17 cellular contexts compared by ENCODE assay signal in genomic region chr12:29732211-29732992, GRCh38. TPM values are rescaled to one million over a fixed set of nuclear protein-coding genes. Genes with fewer than 3 reads are reported as not detected.
A peak's percentile ranks its signal among the peaks of the same experiment; 100 is the strongest.
DNase-seq lines count a peak whose midpoint lies in the region; ATAC-seq, FAIRE-seq and TF ChIP-seq lines count a peak whose summit lies in the region.
"Had no signal": no experiment of that assay in that cellular context is flagged by ENCODE, and none has a peak within 500 bp of the region (broad histone marks: within the 10 kb centered on the region; RNA-seq: fewer than 3 reads in every experiment).

No MANE protein-coding gene starts in this region.

- TF ChIP-seq EP300 in sigmoid colon (IDR thresholded peaks at IDR 0.05) = no peak

- no peak for DNase-seq in IMR-90
- peak; percentile 75 for DNase-seq in endothelial cell of umbilical vein (ENCODE audit: low read depth, low spot score)
- no peak for DNase-seq in sigmoid colon
- no peak for DNase-seq in A673 (ENCODE audit: low spot score)
- DNase-seq in T1000 (lab: John Stamatoyannopoulos, UW) = no peak
- DNase-seq in AG08396 (ENCODE audit: low spot score) = no peak
- DNase-seq: activated CD8-positive, alpha-beta memory T cell treated with anti-CD3 and anti-CD28 coated beads for 24 hours; Calu3; mucosa of descending colon; NCI-H146; PC-9; stimulated activated naive B cell treated with anti-CD40 and anti-IgM and Interleukin-4, amounts not matched to agents 10 μg/mL and 1 μg/mL and 100 μg/mL, for 72 hours; T-helper 9 cell; trophoblast cell had no signal

- no peaks in the 10 kb centered on the region for H3K27me3 ChIP-seq in IMR-90 (ENCODE audit: control insufficient read depth, insufficient read depth, low read length)
- no peaks in the 10 kb centered on the region for H3K27me3 ChIP-seq in endothelial cell of umbilical vein (ENCODE audit: control insufficient read depth in 2 of 2, insufficient read depth in 2 of 2, low read length in 2 of 2)
- no peaks in the 10 kb centered on the region for H3K27me3 ChIP-seq in sigmoid colon
- no peaks in the 10 kb centered on the region for H3K27me3 ChIP-seq in A673 (replicated peaks; ENCODE audit: insufficient read depth, low read depth, low read length, poor library complexity)
- H3K27me3 ChIP-seq: gastroesophageal sphincter had no signal

- H3K4me3 ChIP-seq in IMR-90 (ENCODE audit: insufficient read depth, low read depth, low read length) (no peak overlapping the region), endothelial cell of umbilical vein (replicated peaks in 1 of 3; ENCODE audit: insufficient read depth in 1 of 3, low read depth in 1 of 3, low read length in 3 of 3) (no peak overlapping the region), sigmoid colon (no peak overlapping the region), A673 (ENCODE audit: low read depth, low read length, poor library complexity, severe bottlenecking) (no peak overlapping the region)
- H3K4me3 ChIP-seq: gastroesophageal sphincter, mucosa of descending colon, PC-9 had no signal

- H2AFZ ChIP-seq in IMR-90 (replicated peaks; ENCODE audit: low read length, poor library complexity) (no peak overlapping the region), endothelial cell of umbilical vein (ENCODE audit: low read depth, low read length) (no peak overlapping the region)
- H2AFZ ChIP-seq: PC-9 had no signal

- ATAC-seq in IMR-90 (ENCODE audit: low read depth) = no peak
- ATAC-seq: gastroesophageal sphincter; mucosa of descending colon; stimulated activated naive B cell treated with anti-CD40 and anti-IgM and Interleukin-4, amounts not matched to agents 10 μg/mL and 1 μg/mL and 100 μg/mL, for 72 hours had no signal

- TF ChIP-seq RAD21 in IMR-90 (IDR thresholded peaks at IDR 0.05; ENCODE audit: low read length) = no peak

- intact Hi-C loops in IMR-90 (cut with micrococcal nuclease) (no loop called here), endothelial cell of umbilical vein (cut with micrococcal nuclease) (no loop called here), sigmoid colon (cut with DNase I) (no loop called here), A673 (cut with micrococcal nuclease; ENCODE audit: unreplicated experiment) (no loop called here)

- H2BK120ac ChIP-seq in IMR-90 (ENCODE audit: low read depth, low read length) = peak overlapping the region; percentile 35; the same call in 1 of the 2 replicates

- peak overlapping the region; percentile 31; the same call in 1 of the 2 replicates for H3K18ac ChIP-seq in IMR-90 (ENCODE audit: low read depth, low read length)

- CTCF ChIA-PET in IMR-90 (lab: Yijun Ruan, JAX) = no interaction called here
- CTCF ChIA-PET in endothelial cell of umbilical vein (lab: Charles Lee) = interaction anchor here (1.3 to 1.4 kb wide), 2 partner anchors 10 kb away, joined by 3 to 4 read pairs; no protein-coding TSS in a partner anchor
- CTCF ChIA-PET in A673 (lab: Charles Lee) = no interaction called here

- H3K79me2 ChIP-seq in endothelial cell of umbilical vein (ENCODE audit: control insufficient read depth, insufficient read depth, low read length) = no peaks in the 10 kb centered on the region

- in situ Hi-C loops in IMR-90 (cut with MboI; ENCODE audit: low sequenced_read_pairs) = no loop called here

- H4K5ac ChIP-seq in IMR-90 (ENCODE audit: low read depth, low read length) = no peak overlapping the region; the same call in 1 of the 2 replicates

- no peak for FAIRE-seq in endothelial cell of umbilical vein (lab: Jason Lieb, UNC)
- FAIRE-seq: GM19239 had no signal

- H4K20me1 ChIP-seq in IMR-90 (ENCODE audit: insufficient read depth, low read length) (no peaks in the 10 kb centered on the region), endothelial cell of umbilical vein (replicated peaks; ENCODE audit: control insufficient read depth, extremely low read depth, insufficient read depth, low read length) (no peaks in the 10 kb centered on the region)

- H3K36me3 ChIP-seq in IMR-90 (ENCODE audit: control insufficient read depth, insufficient read depth, low read length) (peaks cover 15% of the 10 kb centered on the region), endothelial cell of umbilical vein (ENCODE audit: control insufficient read depth in 2 of 2, extremely low read depth in 1 of 2, insufficient read depth in 2 of 2, low read length in 2 of 2) (no peaks in the 10 kb centered on the region), sigmoid colon (no peaks in the 10 kb centered on the region), A673 (ENCODE audit: insufficient read depth, low read length, poor library complexity, severe bottlenecking) (no peaks in the 10 kb centered on the region)

- H3K27ac ChIP-seq in IMR-90 (ENCODE audit: insufficient read depth, low read length) = no peak overlapping the region
- peak overlapping the region; percentile 25; the same call in 1 of the 2 replicates for H3K27ac ChIP-seq in VCaP
- no peak overlapping the region for H3K27ac ChIP-seq in endothelial cell of umbilical vein (ENCODE audit: insufficient read depth, low read depth, low read length)
- H3K27ac ChIP-seq in sigmoid colon = peak overlapping the region in 3 of 4 donors; percentile 61 to 74 (median 67)
- no peak overlapping the region for H3K27ac ChIP-seq in A673 (ENCODE audit: low read depth, low read length, poor library complexity, severe bottlenecking)
- H3K27ac ChIP-seq: PC-9 had no signal

- BruUV-seq in IMR-90 (replicated peaks; lab: Mats Ljungman, UMichigan) (no TSS peak), endothelial cell of umbilical vein (replicated peaks; lab: Mats Ljungman, UMichigan) (no TSS peak), A673 (replicated peaks; lab: Mats Ljungman, UMichigan) (no TSS peak)

- H4K8ac ChIP-seq in IMR-90 (ENCODE audit: low read depth in 2 of 2, low read length in 2 of 2) = no peak overlapping the region

- dilution Hi-C loops in IMR-90 (cut with HindIII; ENCODE audit: low sequenced_read_pairs, unreplicated experiment) (no loop called here), endothelial cell of umbilical vein (cut with MboI; ENCODE audit: extremely low pct_ligation_motif_present, low sequenced_read_pairs) (no loop called here)

- TF ChIP-seq POLR2A in IMR-90 (IDR thresholded peaks at IDR 0.05; ENCODE audit: low read depth, low read length) = no peak
- TF ChIP-seq POLR2A in endothelial cell of umbilical vein (IDR thresholded peaks at IDR 0.05; ENCODE audit: low read depth, low read length) = no peak
- TF ChIP-seq POLR2A in sigmoid colon (IDR thresholded peaks at IDR 0.05) = no peak

- H3K9me1 ChIP-seq in IMR-90 (ENCODE audit: insufficient read depth, low read length) (peaks cover 11% of the 10 kb centered on the region; the same call in 1 of the 2 replicates), endothelial cell of umbilical vein (replicated peaks; ENCODE audit: control insufficient read depth, extremely low read depth, insufficient read depth, low read length) (no peaks in the 10 kb centered on the region)

- 0 out of 2 replicates have a peak overlapping the region, but pooled peaks have one; percentile 20 for H3K4ac ChIP-seq in IMR-90 (ENCODE audit: low read depth, low read length)

- H3K56ac ChIP-seq in IMR-90 (ENCODE audit: extremely low read depth, insufficient read depth, low read length) = no peak overlapping the region

- peaks cover 4 to 35% of the 10 kb centered on the region in 2 experiments; a peak in 2 of 4 replicates for H3K79me1 ChIP-seq in IMR-90 (ENCODE audit: low read depth in 1 of 2, low read length in 2 of 2)

- H4K91ac ChIP-seq in IMR-90 (ENCODE audit: insufficient read depth, low read depth, low read length) = no peak overlapping the region

- H2BK20ac ChIP-seq in IMR-90 (ENCODE audit: low read depth, low read length) = peak overlapping the region; percentile 69

- no peak overlapping the region for H2BK5ac ChIP-seq in IMR-90 (ENCODE audit: low read depth, low read length, poor library complexity, severe bottlenecking)

- H2AK9ac ChIP-seq in IMR-90 (replicated peaks; ENCODE audit: low read depth, low read length, poor library complexity) = no peak overlapping the region

- H3K4me2 ChIP-seq in IMR-90 (ENCODE audit: low read depth, low read length) (no peak overlapping the region), endothelial cell of umbilical vein (ENCODE audit: insufficient read depth, low read length) (no peak overlapping the region)
- H3K4me2 ChIP-seq: PC-9 had no signal

- H3K4me1 ChIP-seq in IMR-90 (ENCODE audit: control insufficient read depth, insufficient read depth, low read length) (peaks cover 3% of the 10 kb centered on the region), endothelial cell of umbilical vein (ENCODE audit: control insufficient read depth, extremely low read depth, insufficient read depth, low read length) (peaks cover 14% of the 10 kb centered on the region), sigmoid colon (peaks cover 0 to 91% (median 81%) of the 10 kb centered on the region in 4 donors), A673 (ENCODE audit: insufficient read depth, low read length, poor library complexity, severe bottlenecking) (no peaks in the 10 kb centered on the region)

- H3K14ac ChIP-seq in IMR-90 (replicated peaks; ENCODE audit: low read depth, low read length) = no peak overlapping the region

- POLR2A ChIA-PET in IMR-90 (lab: Charles Lee; ENCODE audit: unreplicated experiment) (no interaction called here), endothelial cell of umbilical vein (lab: Charles Lee) (no interaction called here), A673 (lab: Charles Lee; ENCODE audit: low non-redundant PET) (no interaction called here)

- H2BK15ac ChIP-seq in IMR-90 (ENCODE audit: low read depth, low read length) = 0 out of 3 replicates have a peak overlapping the region, but pooled peaks have one; percentile 31

- no CpG with 5 or more reads among the region's 5 CpGs for WGBS in IMR-90 (ENCODE audit: extremely low coverage in 2 of 2, insufficient read length in 1 of 2), 2 experiments
- 76 to 84% methylated on average over 5 of the region's 5 CpGs for WGBS in sigmoid colon, 2 donors

- H2AK5ac ChIP-seq in IMR-90 (ENCODE audit: low read depth, low read length) = no peak overlapping the region

- no peak overlapping the region for H3K23ac ChIP-seq in IMR-90 (ENCODE audit: low read depth, low read length)

- TF ChIP-seq CTCF in IMR-90 (conservative IDR thresholded peaks at IDR 0.05; ENCODE audit: low read depth, low read length) (no peak), VCaP (conservative IDR thresholded peaks at IDR 0.05) (no peak), endothelial cell of umbilical vein (IDR thresholded peaks at IDR 0.05; ENCODE audit: extremely low read depth in 1 of 2, insufficient read depth in 1 of 2, low read depth in 1 of 2, low read length in 2 of 2) (no peak), sigmoid colon (IDR thresholded peaks at IDR 0.05) (no peak), A673 (conservative IDR thresholded peaks at IDR 0.05; ENCODE audit: low read depth, low read length) (no peak)

- H3K9ac ChIP-seq in IMR-90 (ENCODE audit: low read depth, low read length) (no peak overlapping the region), endothelial cell of umbilical vein (replicated peaks; ENCODE audit: extremely low read depth, insufficient read depth, low read length) (no peak overlapping the region)

- no peaks in the 10 kb centered on the region for H3K9me3 ChIP-seq in IMR-90 (ENCODE audit: control insufficient read depth, insufficient read depth, low read length)
- H3K9me3 ChIP-seq in endothelial cell of umbilical vein (replicated peaks; ENCODE audit: control insufficient read depth, insufficient read depth, low read length) = no peaks in the 10 kb centered on the region
- H3K9me3 ChIP-seq in sigmoid colon = no peaks in the 10 kb centered on the region
- no peaks in the 10 kb centered on the region for H3K9me3 ChIP-seq in A673 (ENCODE audit: low read depth, low read length, poor library complexity, severe bottlenecking)
- H3K9me3 ChIP-seq: gastroesophageal sphincter, mucosa of descending colon had no signal

RNA-seq across cellular contexts. Expression of gene TMTC1, which starts 51.3 kb away (rescaled TPM):
- 31.9 and 36.4 TPM in 2 replicates for total RNA-seq in IMR-90 (2012; rRNA removed)
- polyA plus RNA-seq in IMR-90 (2012; rRNA removed) = 10.6 and 12.5 TPM in 2 replicates
- polyA plus RNA-seq in IMR-90 (2012; cell fraction: cytosol; rRNA removed) = 6.4 and 7.7 TPM in 2 replicates
- 4.2 and 12.2 TPM in 2 replicates for polyA plus RNA-seq in IMR-90 (2012; cell fraction: nucleus; rRNA removed; ENCODE audit: low replicate concordance)
- 5.1 and 5.4 TPM in 2 replicates for total RNA-seq in endothelial cell of umbilical vein
- 5.8 and 5.9 TPM in 2 replicates for polyA plus RNA-seq in endothelial cell of umbilical vein
- polyA plus RNA-seq in endothelial cell of umbilical vein (2011; cell fraction: cytosol; rRNA removed) = 2.9 and 3.5 TPM in 2 replicates
- 4.2 and 5.3 TPM in 2 replicates for polyA plus RNA-seq in endothelial cell of umbilical vein (2011; cell fraction: nucleus; rRNA removed)
- polyA plus RNA-seq in endothelial cell of umbilical vein (2012) = 1.00 and 1.4 TPM in 2 replicates
- 27.9 and 30.5 TPM in 2 replicates for polyA minus RNA-seq in endothelial cell of umbilical vein
- 44.2 TPM for polyA minus RNA-seq in endothelial cell of umbilical vein (2011; cell fraction: cytosol; rRNA and poly(A)+ RNA removed)
- 18.5 and 19.9 TPM in 2 replicates for polyA minus RNA-seq in endothelial cell of umbilical vein (2011; cell fraction: nucleus; rRNA and poly(A)+ RNA removed)
- 10 to 100 TPM; 61.5 to 77.5 (median 70.2) TPM for total RNA-seq in sigmoid colon
- polyA plus RNA-seq in sigmoid colon = 1 to 10 TPM in 2 of 3 donors, under 1 TPM in 1; 0.46 to 5.2 (median 3.6) TPM
- 4.4 and 6.1 TPM in 2 replicates for total RNA-seq in A673 (2021)

Comparison
In these comparisons a context has a peak if more than half of its experiments do, and no peak if none do; other contexts are left out.
1. H3K27ac ChIP-seq: peak in VCaP (single experiment) and sigmoid colon (3 of 4); none in IMR-90 (single experiment), endothelial cell of umbilical vein (single experiment) and A673 (single experiment).